18 cellular contexts compared by ENCODE assay signal in genomic region chr16:27223701-27224100, GRCh38. TPM values are rescaled to one million over a fixed set of nuclear protein-coding genes. Genes with fewer than 3 reads are reported as not detected.
DNase-seq lines count a peak whose midpoint lies in the region; ATAC-seq lines count a peak whose summit lies in the region.
"Had no signal": no experiment of that assay in that cellular context is flagged by ENCODE, and none has a peak within 500 bp of the region (broad histone marks: within the 10 kb centered on the region; RNA-seq: fewer than 3 reads in every experiment).

No MANE protein-coding gene starts in this region.

- H2BK15ac ChIP-seq in mesenchymal stem cell (ENCODE audit: low read depth, poor library complexity, severe bottlenecking) = no peak overlapping the region

- H3K4me1 ChIP-seq in mesenchymal stem cell (ENCODE audit: control insufficient read depth, insufficient read depth, low read depth, low read length) = peaks cover 12% of the 10 kb centered on the region

- H2BK12ac ChIP-seq in mesenchymal stem cell (ENCODE audit: low read length in 2 of 2) = peak overlapping the region in 1 of 2 experiments; percentile 74

- H4K8ac ChIP-seq in mesenchymal stem cell (ENCODE audit: low read length) = peak overlapping the region; percentile 70

- H3K4me3 Mint-ChIP-seq in stimulated activated naive CD8-positive, alpha-beta T cell treated with anti-CD3 and anti-CD28 coated beads, Interleukin-15, Interleukin-2, amounts not matched to agents 100 ng/mL and 50 ng/mL, for 24 hours = no peak overlapping the region
- H3K4me3 Mint-ChIP-seq in stimulated activated naive CD8-positive, alpha-beta T cell treated with anti-CD3 and anti-CD28 coated beads, Interleukin-15, amount 100 ng/mL, for 72 hours = no peak overlapping the region
- H3K4me3 Mint-ChIP-seq in activated naive CD8-positive, alpha-beta T cell treated with anti-CD3 and anti-CD28 coated beads, Interleukin-2, amount 10 ng/mL, durations not matched to agents 7 days and 5 days = no peak overlapping the region
- H3K4me3 Mint-ChIP-seq: activated CD4-positive, alpha-beta T cell treated with anti-CD3 and anti-CD28 coated beads, Interleukin-2, amount 10 ng/mL, durations not matched to agents 7 days and 5 days; mesothelial cell of epicardium had no signal

- no peak for DNase-seq in stimulated activated naive CD8-positive, alpha-beta T cell treated with anti-CD3 and anti-CD28 coated beads, Interleukin-15, amount 100 ng/mL, for 72 hours
- DNase-seq in activated naive CD8-positive, alpha-beta T cell treated with anti-CD3 and anti-CD28 coated beads, Interleukin-2, amount 10 ng/mL, durations not matched to agents 7 days and 5 days = no peak
- no peak for DNase-seq in mesenchymal stem cell
- DNase-seq in effector CD4-positive, alpha-beta T cell = no peak
- DNase-seq in NCI-H1694 treated with DMSO at 0.1 percent for 48 hours (lab: John Stamatoyannopoulos, UW) = no peak
- DNase-seq in NOMO-1 treated with dmso at 0.1 percent for 144 hours (lab: John Stamatoyannopoulos, UW; ENCODE audit: unreplicated experiment) = no peak
- no peak for DNase-seq in NCI-H1436 treated with DMSO at 0.1 percent for 48 hours (lab: John Stamatoyannopoulos, UW)
- DNase-seq: activated CD4-positive, alpha-beta T cell treated with anti-CD3 and anti-CD28 coated beads, Interleukin-2, amount 10 ng/mL, durations not matched to agents 7 days and 5 days; activated naive CD4-positive, alpha-beta T cell treated with Interleukin-2 at 50 U/mL for 16 hours; KBM-7; MV-4-11; NCI-H2029 treated with DMSO at 0.1 percent for 48 hours; NCI-H446; stimulated activated CD8-positive, alpha-beta memory T cell treated with anti-CD3 and anti-CD28 coated beads, Interleukin-4, amount 100 ng/mL, for 48 hours had no signal

- 83% methylated on average over 6 of the region's 6 CpGs for WGBS in mesenchymal stem cell

- H3K4me2 ChIP-seq in mesenchymal stem cell (ENCODE audit: low read length, poor library complexity, severe bottlenecking) = no peak overlapping the region

- H3K36me3 Mint-ChIP-seq in stimulated activated naive CD8-positive, alpha-beta T cell treated with anti-CD3 and anti-CD28 coated beads, Interleukin-15, Interleukin-2, amounts not matched to agents 100 ng/mL and 50 ng/mL, for 24 hours (ENCODE audit: low read depth) = peaks cover 20% of the 10 kb centered on the region
- peaks cover 9% of the 10 kb centered on the region for H3K36me3 Mint-ChIP-seq in activated naive CD8-positive, alpha-beta T cell treated with anti-CD3 and anti-CD28 coated beads, Interleukin-2, amount 10 ng/mL, durations not matched to agents 7 days and 5 days
- H3K36me3 Mint-ChIP-seq: mesothelial cell of epicardium had no signal

- peak overlapping the region; percentile 74 for H3K9ac ChIP-seq in mesenchymal stem cell (ENCODE audit: low read length)

- H3K27me3 Mint-ChIP-seq in stimulated activated naive CD8-positive, alpha-beta T cell treated with anti-CD3 and anti-CD28 coated beads, Interleukin-15, Interleukin-2, amounts not matched to agents 100 ng/mL and 50 ng/mL, for 24 hours = no peaks in the 10 kb centered on the region
- H3K27me3 Mint-ChIP-seq in stimulated activated naive CD8-positive, alpha-beta T cell treated with anti-CD3 and anti-CD28 coated beads, Interleukin-15, amount 100 ng/mL, for 72 hours = no peaks in the 10 kb centered on the region
- no peaks in the 10 kb centered on the region for H3K27me3 Mint-ChIP-seq in activated naive CD8-positive, alpha-beta T cell treated with anti-CD3 and anti-CD28 coated beads, Interleukin-2, amount 10 ng/mL, durations not matched to agents 7 days and 5 days
- H3K27me3 Mint-ChIP-seq: activated CD4-positive, alpha-beta T cell treated with anti-CD3 and anti-CD28 coated beads, Interleukin-2, amount 10 ng/mL, durations not matched to agents 7 days and 5 days had no signal

- H3K14ac ChIP-seq in mesenchymal stem cell (ENCODE audit: low read length in 2 of 2) = no peak overlapping the region

- no peaks in the 10 kb centered on the region for H3K9me3 Mint-ChIP-seq in stimulated activated naive CD8-positive, alpha-beta T cell treated with anti-CD3 and anti-CD28 coated beads, Interleukin-15, Interleukin-2, amounts not matched to agents 100 ng/mL and 50 ng/mL, for 24 hours
- H3K9me3 Mint-ChIP-seq in stimulated activated naive CD8-positive, alpha-beta T cell treated with anti-CD3 and anti-CD28 coated beads, Interleukin-15, amount 100 ng/mL, for 72 hours = no peaks in the 10 kb centered on the region
- H3K9me3 Mint-ChIP-seq in activated naive CD8-positive, alpha-beta T cell treated with anti-CD3 and anti-CD28 coated beads, Interleukin-2, amount 10 ng/mL, durations not matched to agents 7 days and 5 days = no peaks in the 10 kb centered on the region
- H3K9me3 Mint-ChIP-seq: activated CD4-positive, alpha-beta T cell treated with anti-CD3 and anti-CD28 coated beads, Interleukin-2, amount 10 ng/mL, durations not matched to agents 7 days and 5 days; mesothelial cell of epicardium had no signal

- H4K91ac ChIP-seq in mesenchymal stem cell (ENCODE audit: low read length) = no peak overlapping the region

- H3K23ac ChIP-seq in mesenchymal stem cell (ENCODE audit: low read length in 2 of 2) = no peak overlapping the region

- H3K9me3 ChIP-seq in mesenchymal stem cell (ENCODE audit: control insufficient read depth, low read length) = no peaks in the 10 kb centered on the region
- H3K9me3 ChIP-seq: thoracic aorta had no signal

- H3K4ac ChIP-seq in mesenchymal stem cell (ENCODE audit: low read depth in 1 of 2, low read length in 2 of 2) = peak overlapping the region in 1 of 2 experiments; percentile 20

- no peak overlapping the region for H2BK120ac ChIP-seq in mesenchymal stem cell (ENCODE audit: low read depth, low read length)

- H3K27ac ChIP-seq in mesenchymal stem cell (ENCODE audit: low read length, poor library complexity, severe bottlenecking) = no peak overlapping the region
- H3K27ac ChIP-seq: thoracic aorta had no signal

- H3K36me3 ChIP-seq in mesenchymal stem cell (ENCODE audit: control insufficient read depth in 1 of 2, insufficient read depth in 2 of 2, low read depth in 1 of 2, low read length in 2 of 2) = peaks cover 23 to 69% of the 10 kb centered on the region in 2 experiments

- peaks cover 2% of the 10 kb centered on the region for H3K79me1 ChIP-seq in mesenchymal stem cell (replicated peaks; ENCODE audit: low read length, poor library complexity, severe bottlenecking)

- no peak overlapping the region for H2AK5ac ChIP-seq in mesenchymal stem cell (ENCODE audit: low read length, severe bottlenecking)

- H2BK5ac ChIP-seq in mesenchymal stem cell (ENCODE audit: low read depth, low read length, poor library complexity, severe bottlenecking) = no peak overlapping the region

- H3K4me3 ChIP-seq in mesenchymal stem cell (ENCODE audit: insufficient read depth in 1 of 2, low read depth in 1 of 2, low read length in 2 of 2) = no peak overlapping the region
- H3K4me3 ChIP-seq: coronary artery, thoracic aorta had no signal

- H3K18ac ChIP-seq in mesenchymal stem cell (ENCODE audit: low read depth in 1 of 2, low read length in 2 of 2) = peak overlapping the region in 1 of 2 experiments; percentile 37

- H2AFZ ChIP-seq in mesenchymal stem cell (ENCODE audit: low read depth, low read length) = no peak overlapping the region

- H3K27me3 ChIP-seq in mesenchymal stem cell (ENCODE audit: control insufficient read depth in 1 of 2, insufficient read depth in 1 of 2, low read length in 2 of 2) = no peaks in the 10 kb centered on the region

- H3K4me1 Mint-ChIP-seq in stimulated activated naive CD8-positive, alpha-beta T cell treated with anti-CD3 and anti-CD28 coated beads, Interleukin-15, Interleukin-2, amounts not matched to agents 100 ng/mL and 50 ng/mL, for 24 hours (ENCODE audit: low read depth) = peaks cover 26% of the 10 kb centered on the region
- peaks cover 45% of the 10 kb centered on the region for H3K4me1 Mint-ChIP-seq in stimulated activated naive CD8-positive, alpha-beta T cell treated with anti-CD3 and anti-CD28 coated beads, Interleukin-15, amount 100 ng/mL, for 72 hours
- H3K4me1 Mint-ChIP-seq in activated naive CD8-positive, alpha-beta T cell treated with anti-CD3 and anti-CD28 coated beads, Interleukin-2, amount 10 ng/mL, durations not matched to agents 7 days and 5 days = peaks cover 10% of the 10 kb centered on the region

- POLR2A ChIA-PET in activated naive CD8-positive, alpha-beta T cell treated with anti-CD3 and anti-CD28 coated beads, Interleukin-2, amount 10 ng/mL, durations not matched to agents 7 days and 5 days (lab: Charles Lee) = interaction anchor here (0.9 to 1.4 kb wide), 2 partner anchors 12 to 20 kb away, joined by 3 to 5 read pairs; partner anchors contain the start of gene KDM8

- ATAC-seq in stimulated activated naive CD8-positive, alpha-beta T cell treated with anti-CD3 and anti-CD28 coated beads, Interleukin-15, amount 100 ng/mL, for 72 hours = no peak
- ATAC-seq in activated naive CD8-positive, alpha-beta T cell treated with anti-CD3 and anti-CD28 coated beads, Interleukin-2, amount 10 ng/mL, durations not matched to agents 7 days and 5 days (ENCODE audit: low read depth) = no peak

- H3K27ac Mint-ChIP-seq in stimulated activated naive CD8-positive, alpha-beta T cell treated with anti-CD3 and anti-CD28 coated beads, Interleukin-15, Interleukin-2, amounts not matched to agents 100 ng/mL and 50 ng/mL, for 24 hours = peak overlapping the region; percentile 53
- H3K27ac Mint-ChIP-seq in stimulated activated naive CD8-positive, alpha-beta T cell treated with anti-CD3 and anti-CD28 coated beads, Interleukin-15, amount 100 ng/mL, for 72 hours = peak overlapping the region in 1 of 2 donors; percentile 46
- H3K27ac Mint-ChIP-seq in activated naive CD8-positive, alpha-beta T cell treated with anti-CD3 and anti-CD28 coated beads, Interleukin-2, amount 10 ng/mL, durations not matched to agents 7 days and 5 days = peak overlapping the region; percentile 75
- H3K27ac Mint-ChIP-seq: mesothelial cell of epicardium had no signal

RNA-seq across cellular contexts. Expression of gene KDM8, which starts 20.4 kb away (rescaled TPM):
- total RNA-seq in activated naive CD8-positive, alpha-beta T cell treated with anti-CD3 and anti-CD28 coated beads, Interleukin-2, amount 10 ng/mL, durations not matched to agents 7 days and 5 days = 10 to 100 TPM; 20.1 to 21.8 TPM
- polyA plus RNA-seq in mesenchymal stem cell (2013, experiment 1 of 2) = 1.9 TPM
- 1.7 TPM for polyA plus RNA-seq in mesenchymal stem cell (2013, experiment 2 of 2)

RNA-seq across cellular contexts. Expression of gene NSMCE1, which starts 44.9 kb away (rescaled TPM):
- total RNA-seq in activated naive CD8-positive, alpha-beta T cell treated with anti-CD3 and anti-CD28 coated beads, Interleukin-2, amount 10 ng/mL, durations not matched to agents 7 days and 5 days = 10 to 100 TPM; 69.0 to 75.6 TPM
- polyA plus RNA-seq in mesenchymal stem cell (2013, experiment 1 of 2) = 52.8 TPM
- 54.6 TPM for polyA plus RNA-seq in mesenchymal stem cell (2013, experiment 2 of 2)
